In genomic region chr6:113690255-113690956, GRCh38 we compare ENCODE assay signal across 8 cellular contexts.
DNase-seq lines count a peak whose midpoint lies in the region; ATAC-seq and TF ChIP-seq lines count a peak whose summit lies in the region.

No MANE protein-coding gene starts in this region.

- no peaks in the 10 kb centered on the region for H3K4me1 ChIP-seq in mucosa of descending colon (ENCODE audit: low read depth)
- H3K4me1 ChIP-seq in stomach = peaks cover 0 to 23% (median 10%) of the 10 kb centered on the region in 4 donors

- no peak overlapping the region for H3K27ac ChIP-seq in caudate nucleus (ENCODE audit: low read depth, low read length)
- H3K27ac ChIP-seq in stomach = peak overlapping the region in 2 of 5 donors; percentile 25 to 45

- DNase-seq in activated naive CD4-positive, alpha-beta T cell treated with anti-CD3 and anti-CD28 coated beads for 36 hours = peak; percentile 24
- DNase-seq in activated naive CD4-positive, alpha-beta T cell treated with Interleukin-2 at 50 U/mL for 16 hours = no peak
- DNase-seq in SHP77 treated with DMSO at 0.1 percent for 48 hours (lab: John Stamatoyannopoulos, UW) (peak; percentile 27), mucosa of descending colon (no peak), caudate nucleus (lab: John Stamatoyannopoulos, UW) (no peak), stomach (no peak)
- no peak for DNase-seq in natural killer cell treated with Interleukin-12 subunit alpha and Interleukin-12 subunit beta and Interleukin-15 and Interleukin-18, amount 100 ng/mL, for 72 hours (ENCODE audit: low spot score)

- H3K36me3 ChIP-seq in mucosa of descending colon (ENCODE audit: low read depth) = no peaks in the 10 kb centered on the region
- H3K36me3 ChIP-seq in stomach = no peaks in the 10 kb centered on the region

- no peak for TF ChIP-seq POLR2A in stomach (IDR thresholded peaks at IDR 0.05)

- H3K27me3 Mint-ChIP-seq in activated naive CD4-positive, alpha-beta T cell treated with anti-CD3 and anti-CD28 coated beads for 36 hours (ENCODE audit: low read depth) = no peaks in the 10 kb centered on the region
- no peaks in the 10 kb centered on the region for H3K27me3 Mint-ChIP-seq in natural killer cell treated with Interleukin-12 subunit alpha and Interleukin-12 subunit beta and Interleukin-15 and Interleukin-18, amount 100 ng/mL, for 72 hours

- no peaks in the 10 kb centered on the region for H3K9me3 Mint-ChIP-seq in activated naive CD4-positive, alpha-beta T cell treated with anti-CD3 and anti-CD28 coated beads for 36 hours
- H3K9me3 Mint-ChIP-seq in natural killer cell treated with Interleukin-12 subunit alpha and Interleukin-12 subunit beta and Interleukin-15 and Interleukin-18, amount 100 ng/mL, for 72 hours = peaks cover 3% of the 10 kb centered on the region

- no peaks in the 10 kb centered on the region for H3K9me3 ChIP-seq in mucosa of descending colon
- no peaks in the 10 kb centered on the region for H3K9me3 ChIP-seq in stomach

- ATAC-seq in HG03196 (IDR thresholded peaks at IDR 0.05; ENCODE audit: unreplicated experiment) (peak; percentile 75), mucosa of descending colon (peak; percentile 43)
- no peak for ATAC-seq in natural killer cell treated with Interleukin-12 subunit alpha and Interleukin-12 subunit beta and Interleukin-15 and Interleukin-18, amount 100 ng/mL, for 72 hours

- H3K27me3 ChIP-seq in stomach = no peaks in the 10 kb centered on the region

- H3K4me3 Mint-ChIP-seq in activated naive CD4-positive, alpha-beta T cell treated with anti-CD3 and anti-CD28 coated beads for 36 hours = no peak overlapping the region
- H3K4me3 Mint-ChIP-seq in natural killer cell treated with Interleukin-12 subunit alpha and Interleukin-12 subunit beta and Interleukin-15 and Interleukin-18, amount 100 ng/mL, for 72 hours = no peak overlapping the region

- WGBS in stomach, 5 donors = 64 to 98% (median 88%) methylated on average over 3 of the region's 3 CpGs

- TF ChIP-seq CTCF in mucosa of descending colon (IDR thresholded peaks at IDR 0.05) (no peak), stomach (IDR thresholded peaks at IDR 0.05) (no peak)

- CTCF ChIA-PET in activated naive CD4-positive, alpha-beta T cell treated with anti-CD3 and anti-CD28 coated beads for 36 hours (lab: Charles Lee) = no interaction called here

- TF ChIP-seq EP300 in stomach (IDR thresholded peaks at IDR 0.05) = no peak

- H3K27ac Mint-ChIP-seq in activated naive CD4-positive, alpha-beta T cell treated with anti-CD3 and anti-CD28 coated beads for 36 hours = no peak overlapping the region
- H3K27ac Mint-ChIP-seq in natural killer cell treated with Interleukin-12 subunit alpha and Interleukin-12 subunit beta and Interleukin-15 and Interleukin-18, amount 100 ng/mL, for 72 hours = no peak overlapping the region

- peaks cover 3% of the 10 kb centered on the region for H3K4me1 Mint-ChIP-seq in activated naive CD4-positive, alpha-beta T cell treated with anti-CD3 and anti-CD28 coated beads for 36 hours (ENCODE audit: low read depth)
- no peaks in the 10 kb centered on the region for H3K4me1 Mint-ChIP-seq in natural killer cell treated with Interleukin-12 subunit alpha and Interleukin-12 subunit beta and Interleukin-15 and Interleukin-18, amount 100 ng/mL, for 72 hours (ENCODE audit: low read depth in 2 of 2)

- intact Hi-C loops in activated naive CD4-positive, alpha-beta T cell treated with anti-CD3 and anti-CD28 coated beads for 36 hours (cut with micrococcal nuclease) = no loop called here
- intact Hi-C loops in mucosa of descending colon (cut with DNase I, micrococcal nuclease) = no loop called here
- intact Hi-C loops in stomach (cut with DNase I; ENCODE audit: low total_unique reads) = no loop called here

- H3K4me3 ChIP-seq in mucosa of descending colon (no peak overlapping the region), stomach (no peak overlapping the region)

- H3K36me3 Mint-ChIP-seq in activated naive CD4-positive, alpha-beta T cell treated with anti-CD3 and anti-CD28 coated beads for 36 hours (ENCODE audit: low read depth) = no peaks in the 10 kb centered on the region
- no peaks in the 10 kb centered on the region for H3K36me3 Mint-ChIP-seq in natural killer cell treated with Interleukin-12 subunit alpha and Interleukin-12 subunit beta and Interleukin-15 and Interleukin-18, amount 100 ng/mL, for 72 hours

Comparison
In these comparisons a context has a peak if more than half of its experiments do, and no peak if none do; other contexts are left out.
1. DNase-seq: peak in activated naive CD4-positive, alpha-beta T cell treated with anti-CD3 and anti-CD28 coated beads for 36 hours (single experiment) and SHP77 treated with DMSO at 0.1 percent for 48 hours (single experiment); none in activated naive CD4-positive, alpha-beta T cell treated with Interleukin-2 at 50 U/mL for 16 hours (single experiment), mucosa of descending colon (0 of 3), natural killer cell treated with Interleukin-12 subunit alpha and Interleukin-12 subunit beta and Interleukin-15 and Interleukin-18, amount 100 ng/mL, for 72 hours (single experiment), caudate nucleus (0 of 61) and stomach (single experiment).
2. ATAC-seq: peak in HG03196 (single experiment) and mucosa of descending colon (single experiment); none in natural killer cell treated with Interleukin-12 subunit alpha and Interleukin-12 subunit beta and Interleukin-15 and Interleukin-18, amount 100 ng/mL, for 72 hours (0 of 2).